ENCODE assay signal across 8 cellular contexts in genomic region chr19:9584073-9584833, GRCh38. TPM values are rescaled to one million over a fixed set of nuclear protein-coding genes. Genes with fewer than 3 reads are reported as not detected.
A peak's percentile ranks its signal among the peaks of the same experiment; 100 is the strongest.
DNase-seq lines count a peak whose midpoint lies in the region; ATAC-seq and TF ChIP-seq lines count a peak whose summit lies in the region.

TSS of gene ZNF121 (minus strand) at chr19:9584504. CDS start at chr19:9568097, 16,407 bp downstream.

- H3K9me3 ChIP-seq in BLaER1 (peaks cover 42% of the 10 kb centered on the region), lung (ENCODE audit: control insufficient read depth in 2 of 2, insufficient read depth in 1 of 2, low read length in 1 of 2) (peaks cover 0 to 4% of the 10 kb centered on the region in 2 donors)

- H3K9ac ChIP-seq in BLaER1: peak within 1 kb of the TSS; percentile 99

- no peak for TF ChIP-seq CTCF in lung (IDR thresholded peaks at IDR 0.05; ENCODE audit: control extremely low read depth, extremely low read depth)

- H3K27me3 ChIP-seq in BLaER1 (no peaks in the 10 kb centered on the region), lung (ENCODE audit: control insufficient read depth, insufficient read depth) (no peaks in the 10 kb centered on the region)

- H4K20me1 ChIP-seq in BLaER1: peaks cover 33% of the 10 kb centered on the region

- peaks cover 18% of the 10 kb centered on the region for H3K4me1 ChIP-seq in BLaER1
- peaks cover 5 to 8% of the 10 kb centered on the region in 2 donors for H3K4me1 ChIP-seq in lung (ENCODE audit: control insufficient read depth in 2 of 2, insufficient read depth in 2 of 2, low read length in 2 of 2)

- 0 to 1% methylated on average over 51 of the region's 51 CpGs for WGBS in lung, 2 donors

- peak within 1 kb of the TSS; percentile 91 for H3K4me3 ChIP-seq in BLaER1
- peak within 1 kb of the TSS; percentile 66 for H3K4me3 ChIP-seq in lung

- H3K27ac ChIP-seq in BLaER1 (peak within 1 kb of the TSS; percentile 98), lung (ENCODE audit: low read depth in 1 of 2, low read length in 1 of 2) (peak within 1 kb of the TSS; percentile 89)

- peak; percentile 3 for DNase-seq in NCI-H82 treated with DMSO at 0.1 percent for 48 hours (lab: John Stamatoyannopoulos, UW; ENCODE audit: unreplicated experiment)
- peak; percentile 51 to 73 for DNase-seq in activated CD8-positive, alpha-beta memory T cell treated with anti-CD3 and anti-CD28 coated beads for 1 hour (ENCODE audit: extremely low read depth in 1 of 2, low read depth in 1 of 2)
- DNase-seq in effector CD4-positive, alpha-beta T cell: peak; percentile 66
- peak; percentile 88 for DNase-seq in lung (ENCODE audit: low spot score)
- peak; percentile 63 to 68 (median 68) for DNase-seq in stimulated activated CD4-positive, alpha-beta T cell treated with anti-CD3 and anti-CD28 coated beads, TNF-alpha, amount 100 ng/mL, for 4 hours (ENCODE audit: low read depth in 3 of 3)

- ATAC-seq in GM19324 (IDR thresholded peaks at IDR 0.05; ENCODE audit: low FRiP score, unreplicated experiment) (peak; percentile 95), HG03565 (IDR thresholded peaks at IDR 0.05; ENCODE audit: unreplicated experiment) (peak; percentile 81), lung (ENCODE audit: insufficient read depth, low FRiP score) (peak; percentile 90)

- H3K4me2 ChIP-seq in BLaER1: peak within 1 kb of the TSS; percentile 79

- peaks cover 39% of the 10 kb centered on the region for H3K36me3 ChIP-seq in BLaER1
- peaks cover 0 to 5% of the 10 kb centered on the region in 2 donors for H3K36me3 ChIP-seq in lung (ENCODE audit: control insufficient read depth in 2 of 2, insufficient read depth in 2 of 2, low read length in 2 of 2)

RNA-seq across cellular contexts. Expression of gene ZNF121, which starts in this region (rescaled TPM):
- total RNA-seq in lung: 10 to 100 TPM; 24.7 to 49.3 TPM
- polyA plus RNA-seq in lung: 10 to 100 TPM in 1 of 2 donors, 1 to 10 TPM in 1; 4.7 to 10.6 TPM

Comparison
In these comparisons a context has a peak if more than half of its experiments do, and no peak if none do; other contexts are left out.
1. Peak in every context shown above with its lines: DNase-seq, ATAC-seq, H3K4me3 ChIP-seq and H3K27ac ChIP-seq.
2. DNase-seq: peak in every context shown above with its lines; median percentile 88 in lung; 68 in stimulated activated CD4-positive, alpha-beta T cell treated with anti-CD3 and anti-CD28 coated beads, TNF-alpha, amount 100 ng/mL, for 4 hours; 66 in effector CD4-positive, alpha-beta T cell; 62 in activated CD8-positive, alpha-beta memory T cell treated with anti-CD3 and anti-CD28 coated beads for 1 hour; 3 in NCI-H82 treated with DMSO at 0.1 percent for 48 hours.